In the genomic region with DNA sequence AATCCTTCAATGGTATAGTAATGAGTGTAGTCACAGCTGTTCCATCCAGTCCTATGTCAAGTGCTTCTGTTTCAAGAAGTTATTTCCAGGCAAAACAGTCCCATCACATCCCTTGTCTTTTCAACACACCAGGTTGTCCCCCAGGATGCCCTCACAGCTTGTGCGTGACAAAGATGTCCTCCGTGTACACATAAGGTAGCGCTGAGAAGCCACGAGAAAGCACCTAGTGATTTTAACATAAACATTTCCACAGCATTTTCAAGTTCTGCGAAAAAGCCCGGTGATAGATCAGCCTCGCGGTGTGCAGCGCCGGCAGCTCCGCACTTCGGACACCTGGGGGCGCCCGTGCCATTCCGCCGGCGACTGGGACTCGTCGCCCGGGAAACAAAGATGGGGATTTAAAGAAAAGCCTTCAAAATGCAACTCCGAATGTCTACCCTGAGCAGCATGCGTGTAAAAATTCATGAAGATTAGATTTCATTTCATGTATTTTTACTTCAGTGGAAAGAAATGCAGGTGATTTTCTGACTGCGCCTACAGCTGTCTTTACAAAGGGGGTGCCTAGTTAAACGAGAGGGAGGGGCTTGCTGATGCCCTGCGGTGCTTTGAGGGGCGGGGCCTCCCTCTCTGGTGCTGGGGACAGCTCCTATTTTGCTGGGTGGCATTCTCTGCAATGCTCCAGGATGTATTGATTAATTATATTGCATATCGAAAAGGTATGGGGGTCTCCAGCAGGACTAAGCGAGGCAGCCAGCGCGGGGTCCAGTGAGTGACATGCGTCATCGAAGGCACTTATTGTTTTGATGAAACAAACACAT, we compare ENCODE assay signal across 8 cellular contexts. TPM values are rescaled to one million over a fixed set of nuclear protein-coding genes. Genes with fewer than 3 reads are reported as not detected.
DNase-seq lines count a peak whose midpoint lies in the region; ATAC-seq, FAIRE-seq and TF ChIP-seq lines count a peak whose summit lies in the region.

No MANE protein-coding gene starts in this region.

- ATAC-seq in pancreas: peak; percentile 58 to 89 (median 88)

- intact Hi-C loops in pancreas (cut with DNase I): loop anchor here in 2 of 3 donors (5.0 to 10.0 kb wide), 2 partner anchors 1291 to 1294 kb away; no protein-coding TSS in a partner anchor

- 14 to 16% methylated on average over 32 of the region's 32 CpGs for WGBS in pancreas, 2 donors

- H3K4me1 ChIP-seq in pancreas: no peaks in the 10 kb centered on the region

- no peak for FAIRE-seq in pancreas (lab: Jason Lieb, UNC)

- H3K27ac ChIP-seq in pancreas: no peak overlapping the region

- TF ChIP-seq CTCF in GM20000 (IDR thresholded peaks at IDR 0.05; ENCODE audit: extremely low read depth, missing control alignments): peak; percentile 88
- peak; percentile 71 to 96 (median 94) for TF ChIP-seq CTCF in pancreas (IDR thresholded peaks at IDR 0.05)

- H3K27me3 ChIP-seq in pancreas: no peaks in the 10 kb centered on the region

- DNase-seq in COR-L47 (lab: John Stamatoyannopoulos, UW) (peak; percentile 80), GM20000 (ENCODE audit: low spot score) (peak; percentile 75), RPMI8226 (peak; percentile 76), germinal center (ENCODE audit: low spot score) (peak; percentile 74), pancreas (peak; percentile 26 to 91 (median 62)), ureter (ENCODE audit: low spot score) (peak; percentile 75)
- DNase-seq in Jurkat, Clone E6-1 (ENCODE audit: low read depth, low spot score): peak; percentile 29
- peak; percentile 82 for DNase-seq in activated effector memory CD4-positive, alpha-beta T cell treated with anti-CD3 and anti-CD28 coated beads, Interleukin-2, amount 50 U/mL, for 16 hours

- H3K9me3 ChIP-seq in pancreas: no peaks in the 10 kb centered on the region

- H3K36me3 ChIP-seq in pancreas: no peaks in the 10 kb centered on the region

- no peak overlapping the region for H3K4me3 ChIP-seq in Jurkat, Clone E6-1 (ENCODE audit: low read length)
- no peak overlapping the region for H3K4me3 ChIP-seq in pancreas

RNA-seq across cellular contexts. Expression of a gene that starts 49.9 kb away (rescaled TPM):
- not detected for polyA plus RNA-seq in Jurkat, Clone E6-1 (2012; ENCODE audit: insufficient read depth, insufficient read length)
- total RNA-seq in pancreas (under 1 TPM in 4 of 6 donors, not detected in 2; 0.04 to 0.28 (median 0.21) TPM), ureter (2.0 TPM)
- under 1 TPM; 0.04 to 0.42 TPM for polyA plus RNA-seq in pancreas

Comparison
In these comparisons a context has a peak if more than half of its experiments do, and no peak if none do; other contexts are left out.
1. DNase-seq: peak in every context shown above with its lines; median percentile 82 in activated effector memory CD4-positive, alpha-beta T cell treated with anti-CD3 and anti-CD28 coated beads, Interleukin-2, amount 50 U/mL, for 16 hours; 80 in COR-L47; 76 in RPMI8226; 75 in GM20000; 75 in ureter; 74 in germinal center; 62 in pancreas; 29 in Jurkat, Clone E6-1.